2 cellular contexts compared by ENCODE assay signal in the genomic region with DNA sequence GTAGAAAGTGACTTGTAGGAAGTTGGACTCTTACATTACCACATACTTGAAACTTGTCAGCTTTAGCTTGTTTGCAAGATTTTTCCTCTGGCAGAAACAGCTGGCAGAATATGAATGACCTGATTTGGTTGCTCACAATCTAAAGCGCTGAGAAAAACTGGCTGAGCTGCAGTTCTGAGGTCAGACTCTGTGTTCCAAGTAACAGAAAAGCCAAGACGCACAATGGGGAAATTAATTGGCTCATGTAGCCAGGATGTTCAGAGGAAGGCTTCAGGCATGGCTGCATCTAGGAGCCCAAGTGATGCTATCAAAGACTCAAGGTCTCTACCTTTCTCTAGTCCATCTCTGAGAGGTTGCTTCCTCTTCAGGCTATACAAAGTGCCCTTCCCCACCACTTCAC.
A peak's percentile ranks its signal among the peaks of the same experiment; 100 is the strongest.
TF ChIP-seq lines count a peak whose summit lies in the region.

No MANE protein-coding gene starts in this region.

TF ChIP-seq in IMR-90, 13 proteins besides CTCF, POLR2A, EP300 and RAD21:
- TF ChIP-seq, protein P1, sequence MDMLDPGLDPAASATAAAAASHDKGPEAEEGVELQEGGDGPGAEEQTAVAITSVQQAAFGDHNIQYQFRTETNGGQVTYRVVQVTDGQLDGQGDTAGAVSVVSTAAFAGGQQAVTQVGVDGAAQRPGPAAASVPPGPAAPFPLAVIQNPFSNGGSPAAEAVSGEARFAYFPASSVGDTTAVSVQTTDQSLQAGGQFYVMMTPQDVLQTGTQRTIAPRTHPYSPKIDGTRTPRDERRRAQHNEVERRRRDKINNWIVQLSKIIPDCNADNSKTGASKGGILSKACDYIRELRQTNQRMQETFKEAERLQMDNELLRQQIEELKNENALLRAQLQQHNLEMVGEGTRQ (IDR thresholded peaks at IDR 0.05; ENCODE audit: low read depth, low read length): no peak
- no peak for TF ChIP-seq MXI1 (IDR thresholded peaks at IDR 0.05; ENCODE audit: borderline replicate concordance, low read depth, low read length)
- no peak for TF ChIP-seq RCOR1 (IDR thresholded peaks at IDR 0.05; ENCODE audit: insufficient replicate concordance, low read length)
- no peak for TF ChIP-seq RFX5 (IDR thresholded peaks at IDR 0.05; ENCODE audit: low read depth, low read length)
- TF ChIP-seq MAFK (IDR thresholded peaks at IDR 0.05; ENCODE audit: low read depth, low read length): no peak
- no peak for TF ChIP-seq SMC3 (IDR thresholded peaks at IDR 0.05; ENCODE audit: low read depth, low read length)
- no peak for TF ChIP-seq NFE2L2 (IDR thresholded peaks at IDR 0.05; ENCODE audit: low read depth, low read length)
- no peak for TF ChIP-seq BHLHE40 (IDR thresholded peaks at IDR 0.05; ENCODE audit: low read depth, low read length)
- TF ChIP-seq CHD1 (IDR thresholded peaks at IDR 0.05; ENCODE audit: low read depth, low read length): no peak
- TF ChIP-seq, protein P2, sequence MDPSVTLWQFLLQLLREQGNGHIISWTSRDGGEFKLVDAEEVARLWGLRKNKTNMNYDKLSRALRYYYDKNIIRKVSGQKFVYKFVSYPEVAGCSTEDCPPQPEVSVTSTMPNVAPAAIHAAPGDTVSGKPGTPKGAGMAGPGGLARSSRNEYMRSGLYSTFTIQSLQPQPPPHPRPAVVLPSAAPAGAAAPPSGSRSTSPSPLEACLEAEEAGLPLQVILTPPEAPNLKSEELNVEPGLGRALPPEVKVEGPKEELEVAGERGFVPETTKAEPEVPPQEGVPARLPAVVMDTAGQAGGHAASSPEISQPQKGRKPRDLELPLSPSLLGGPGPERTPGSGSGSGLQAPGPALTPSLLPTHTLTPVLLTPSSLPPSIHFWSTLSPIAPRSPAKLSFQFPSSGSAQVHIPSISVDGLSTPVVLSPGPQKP (IDR thresholded peaks at IDR 0.05; ENCODE audit: borderline replicate concordance, low read depth, low read length): no peak
- TF ChIP-seq FOS (IDR thresholded peaks at IDR 0.05; ENCODE audit: low read depth, low read length): no peak
- TF ChIP-seq MAZ (IDR thresholded peaks at IDR 0.05; ENCODE audit: borderline replicate concordance, low read depth, low read length): no peak
- TF ChIP-seq CEBPB (IDR thresholded peaks at IDR 0.05; ENCODE audit: low read depth, low read length): no peak

TF ChIP-seq in K562, 482 proteins besides CTCF, POLR2A, EP300 and RAD21:
- no peak for TF ChIP-seq BHLHE40 (IDR thresholded peaks at IDR 0.05; ENCODE audit: low read length)
- no peak for TF ChIP-seq NR2C1 (IDR thresholded peaks at IDR 0.05)
- TF ChIP-seq NR2C1 (tag; IDR thresholded peaks at IDR 0.05): no peak
- TF ChIP-seq RFX5 (IDR thresholded peaks at IDR 0.05; ENCODE audit: low read depth, low read length): no peak
- peak; percentile 26 for TF ChIP-seq RBM25 (IDR thresholded peaks at IDR 0.05; ENCODE audit: low read depth, low read length, severe bottlenecking)
